Comparison of ENCODE assay signal across 6 cellular contexts in genomic region chr4:39792976-39793375, GRCh38.
A peak's percentile ranks its signal among the peaks of the same experiment; 100 is the strongest.
DNase-seq lines count a peak whose midpoint lies in the region; ATAC-seq and TF ChIP-seq lines count a peak whose summit lies in the region.
"Not testable (repeated sequence)": the region's sequence is repeated elsewhere in the genome, so short reads cannot be mapped to it uniquely, and the experiment has no call there.

No MANE protein-coding gene starts in this region.

- intact Hi-C loops in esophagus muscularis mucosa (cut with DNase I), result not testable (repeated sequence)

- DNase-seq in activated CD8-positive, alpha-beta memory T cell treated with anti-CD3 and anti-CD28 coated beads, Interleukin-2, amount 10 ng/mL, durations not matched to agents 7 days and 5 days, result peak; percentile 22
- DNase-seq in ecto neural progenitor cell (ENCODE audit: low spot score), result peak; percentile 2
- DNase-seq in endodermal cell, result peak; percentile 7
- DNase-seq in esophagus muscularis mucosa (ENCODE audit: extremely low spot score), result peak; percentile 68
- DNase-seq in mesenteric fat pad (ENCODE audit: low spot score), result peak; percentile 51
- peak; percentile 15 for DNase-seq in type B pancreatic cell (ENCODE audit: extremely low spot score, unreplicated experiment)

- CTCF ChIA-PET in activated CD8-positive, alpha-beta memory T cell treated with anti-CD3 and anti-CD28 coated beads, Interleukin-2, amount 10 ng/mL, durations not matched to agents 7 days and 5 days (lab: Charles Lee), result not testable (repeated sequence)

- H3K4me1 Mint-ChIP-seq in activated CD8-positive, alpha-beta memory T cell treated with anti-CD3 and anti-CD28 coated beads, Interleukin-2, amount 10 ng/mL, durations not matched to agents 7 days and 5 days; endodermal cell; type B pancreatic cell (ENCODE audit: unreplicated experiment): not testable (repeated sequence)

- not testable (repeated sequence) for TF ChIP-seq CTCF in endodermal cell (conservative IDR thresholded peaks at IDR 0.05); esophagus muscularis mucosa (IDR thresholded peaks at IDR 0.05); type B pancreatic cell (conservative IDR thresholded peaks at IDR 0.05)

- not testable (repeated sequence) for ATAC-seq in activated CD8-positive, alpha-beta memory T cell treated with anti-CD3 and anti-CD28 coated beads, Interleukin-2, amount 10 ng/mL, durations not matched to agents 7 days and 5 days

- TF ChIP-seq POLR2A in esophagus muscularis mucosa (IDR thresholded peaks at IDR 0.05; ENCODE audit: low read depth), result not testable (repeated sequence)

- H3K9me3 Mint-ChIP-seq in activated CD8-positive, alpha-beta memory T cell treated with anti-CD3 and anti-CD28 coated beads, Interleukin-2, amount 10 ng/mL, durations not matched to agents 7 days and 5 days (ENCODE audit: low read depth); endodermal cell; type B pancreatic cell: not testable (repeated sequence)

- H3K36me3 ChIP-seq in endodermal cell (ENCODE audit: control insufficient read depth, insufficient read depth, low read length); esophagus muscularis mucosa: not testable (repeated sequence)

- not testable (repeated sequence) for H3K27me3 ChIP-seq in endodermal cell (ENCODE audit: control insufficient read depth, insufficient read depth, low read length, poor library complexity, severe bottlenecking); esophagus muscularis mucosa

- not testable (repeated sequence) for TF ChIP-seq EP300 in esophagus muscularis mucosa (IDR thresholded peaks at IDR 0.05)

- H3K9me3 ChIP-seq in endodermal cell (ENCODE audit: control insufficient read depth, low read length); esophagus muscularis mucosa: not testable (repeated sequence)

- H3K4me3 ChIP-seq in endodermal cell (ENCODE audit: low read length); esophagus muscularis mucosa: not testable (repeated sequence)

- H3K27me3 Mint-ChIP-seq in activated CD8-positive, alpha-beta memory T cell treated with anti-CD3 and anti-CD28 coated beads, Interleukin-2, amount 10 ng/mL, durations not matched to agents 7 days and 5 days; endodermal cell (ENCODE audit: insufficient read depth); type B pancreatic cell: not testable (repeated sequence)

- not testable (repeated sequence) for H3K27ac ChIP-seq in endodermal cell (ENCODE audit: low read depth, low read length); esophagus muscularis mucosa (replicated peaks in 1 of 4)

- H3K4me3 Mint-ChIP-seq in activated CD8-positive, alpha-beta memory T cell treated with anti-CD3 and anti-CD28 coated beads, Interleukin-2, amount 10 ng/mL, durations not matched to agents 7 days and 5 days; endodermal cell; type B pancreatic cell: not testable (repeated sequence)

- H3K9ac ChIP-seq in endodermal cell (ENCODE audit: extremely low read depth, low read length, poor library complexity, severe bottlenecking), result not testable (repeated sequence)

- H3K4me1 ChIP-seq in endodermal cell (ENCODE audit: control insufficient read depth, insufficient read depth, low read length); esophagus muscularis mucosa: not testable (repeated sequence)

- H3K36me3 Mint-ChIP-seq in activated CD8-positive, alpha-beta memory T cell treated with anti-CD3 and anti-CD28 coated beads, Interleukin-2, amount 10 ng/mL, durations not matched to agents 7 days and 5 days; endodermal cell (ENCODE audit: low read depth); type B pancreatic cell: not testable (repeated sequence)

- H3K27ac Mint-ChIP-seq in activated CD8-positive, alpha-beta memory T cell treated with anti-CD3 and anti-CD28 coated beads, Interleukin-2, amount 10 ng/mL, durations not matched to agents 7 days and 5 days; endodermal cell; type B pancreatic cell: not testable (repeated sequence)

- 92 to 93% methylated on average over 13 of the region's 13 CpGs for WGBS in endodermal cell (ENCODE audit: insufficient coverage in 1 of 2, insufficient read length in 1 of 2), 2 experiments
- 95% methylated on average over 13 of the region's 13 CpGs for WGBS in esophagus muscularis mucosa

Comparison
In these comparisons a context has a peak if more than half of its experiments do, and no peak if none do; other contexts are left out.
1. DNase-seq: peak in every context shown above with its lines; median percentile 68 in esophagus muscularis mucosa; 51 in mesenteric fat pad; 22 in activated CD8-positive, alpha-beta memory T cell treated with anti-CD3 and anti-CD28 coated beads, Interleukin-2, amount 10 ng/mL, durations not matched to agents 7 days and 5 days; 15 in type B pancreatic cell; 7 in endodermal cell; 2 in ecto neural progenitor cell.